Comparison of ENCODE assay signal across 1 cellular context in the genomic region with DNA sequence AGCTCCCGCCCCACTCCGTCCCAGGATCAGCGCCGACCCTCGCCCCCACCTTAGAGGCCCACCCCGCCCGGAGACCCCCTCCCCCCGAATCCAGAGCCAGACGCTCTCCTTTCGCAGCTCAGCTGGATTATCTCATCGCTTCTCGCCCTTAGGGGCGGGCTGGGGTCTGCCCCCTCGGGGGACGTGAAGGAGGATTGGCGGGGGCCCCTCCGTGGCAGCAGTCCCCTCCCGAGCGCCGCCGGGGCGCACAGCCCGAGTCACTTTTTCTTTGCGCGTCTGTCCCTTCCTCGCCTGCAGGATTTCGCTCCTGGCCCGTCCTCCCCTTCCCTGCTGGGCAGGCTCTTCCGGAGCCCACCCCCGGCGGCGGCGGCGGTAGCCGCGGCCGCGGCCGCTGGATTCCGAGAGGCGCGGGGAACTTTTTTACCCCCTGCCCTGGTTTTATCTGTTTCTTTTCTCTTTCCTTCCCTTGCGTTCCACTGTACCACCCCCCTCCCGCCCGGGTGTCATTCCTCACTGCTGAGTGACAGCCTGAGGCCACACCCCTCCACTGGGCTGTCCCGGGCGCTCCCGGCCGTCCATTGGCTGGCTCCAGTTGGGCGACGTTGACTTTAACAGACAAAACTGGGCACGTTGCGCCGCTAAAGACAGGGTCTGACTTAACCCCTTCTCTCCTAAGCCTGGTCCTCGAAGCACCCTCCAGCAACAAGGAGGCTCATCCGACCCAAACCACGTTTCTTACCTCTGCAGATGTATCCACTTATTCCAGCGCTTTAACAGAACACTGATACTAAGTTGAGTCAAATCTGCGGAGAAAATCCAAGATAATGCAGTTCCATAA.
TF ChIP-seq lines count a peak whose summit lies in the region.

No MANE protein-coding gene starts in this region.

TF ChIP-seq in K562, 482 proteins besides CTCF, POLR2A, EP300 and RAD21 (continued from another document and continues in another):
- TF ChIP-seq, protein P1, sequence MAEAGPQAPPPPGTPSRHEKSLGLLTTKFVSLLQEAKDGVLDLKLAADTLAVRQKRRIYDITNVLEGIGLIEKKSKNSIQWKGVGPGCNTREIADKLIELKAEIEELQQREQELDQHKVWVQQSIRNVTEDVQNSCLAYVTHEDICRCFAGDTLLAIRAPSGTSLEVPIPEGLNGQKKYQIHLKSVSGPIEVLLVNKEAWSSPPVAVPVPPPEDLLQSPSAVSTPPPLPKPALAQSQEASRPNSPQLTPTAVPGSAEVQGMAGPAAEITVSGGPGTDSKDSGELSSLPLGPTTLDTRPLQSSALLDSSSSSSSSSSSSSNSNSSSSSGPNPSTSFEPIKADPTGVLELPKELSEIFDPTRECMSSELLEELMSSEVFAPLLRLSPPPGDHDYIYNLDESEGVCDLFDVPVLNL (CRISPR knock-in tag; IDR thresholded peaks at IDR 0.05; ENCODE audit: low read depth), result no peak
- peak; percentile 69; the same call in 1 of the 2 replicates for TF ChIP-seq FOXM1 (IDR thresholded peaks at IDR 0.05; ENCODE audit: low read depth)
- TF ChIP-seq FOXM1 (CRISPR knock-in tag; IDR thresholded peaks at IDR 0.05; ENCODE audit: low read depth), result no peak
- TF ChIP-seq, protein P2, sequence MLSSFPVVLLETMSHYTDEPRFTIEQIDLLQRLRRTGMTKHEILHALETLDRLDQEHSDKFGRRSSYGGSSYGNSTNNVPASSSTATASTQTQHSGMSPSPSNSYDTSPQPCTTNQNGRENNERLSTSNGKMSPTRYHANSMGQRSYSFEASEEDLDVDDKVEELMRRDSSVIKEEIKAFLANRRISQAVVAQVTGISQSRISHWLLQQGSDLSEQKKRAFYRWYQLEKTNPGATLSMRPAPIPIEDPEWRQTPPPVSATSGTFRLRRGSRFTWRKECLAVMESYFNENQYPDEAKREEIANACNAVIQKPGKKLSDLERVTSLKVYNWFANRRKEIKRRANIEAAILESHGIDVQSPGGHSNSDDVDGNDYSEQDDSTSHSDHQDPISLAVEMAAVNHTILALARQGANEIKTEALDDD (IDR thresholded peaks at IDR 0.05), result no peak
- TF ChIP-seq ZZZ3 (IDR thresholded peaks at IDR 0.05), result no peak
- TF ChIP-seq ZNF263 (CRISPR knock-in tag; IDR thresholded peaks at IDR 0.05; ENCODE audit: borderline replicate concordance), result no peak
- TF ChIP-seq RBM34 (IDR thresholded peaks at IDR 0.05; ENCODE audit: borderline replicate concordance, insufficient read depth, low read length), result no peak
- no peak for TF ChIP-seq GATA2 (CRISPR knock-in tag; IDR thresholded peaks at IDR 0.05)
- TF ChIP-seq NR2F6 (CRISPR knock-in tag; IDR thresholded peaks at IDR 0.05), result no peak
- TF ChIP-seq ZNF347 (CRISPR knock-in tag; IDR thresholded peaks at IDR 0.05; ENCODE audit: low read depth), result no peak
- TF ChIP-seq ZFP1 (CRISPR knock-in tag; IDR thresholded peaks at IDR 0.05), result no peak
- TF ChIP-seq SMARCA5 (IDR thresholded peaks at IDR 0.05), result no peak
- TF ChIP-seq, protein P3, sequence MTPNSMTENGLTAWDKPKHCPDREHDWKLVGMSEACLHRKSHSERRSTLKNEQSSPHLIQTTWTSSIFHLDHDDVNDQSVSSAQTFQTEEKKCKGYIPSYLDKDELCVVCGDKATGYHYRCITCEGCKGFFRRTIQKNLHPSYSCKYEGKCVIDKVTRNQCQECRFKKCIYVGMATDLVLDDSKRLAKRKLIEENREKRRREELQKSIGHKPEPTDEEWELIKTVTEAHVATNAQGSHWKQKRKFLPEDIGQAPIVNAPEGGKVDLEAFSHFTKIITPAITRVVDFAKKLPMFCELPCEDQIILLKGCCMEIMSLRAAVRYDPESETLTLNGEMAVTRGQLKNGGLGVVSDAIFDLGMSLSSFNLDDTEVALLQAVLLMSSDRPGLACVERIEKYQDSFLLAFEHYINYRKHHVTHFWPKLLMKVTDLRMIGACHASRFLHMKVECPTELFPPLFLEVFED (CRISPR knock-in tag; conservative IDR thresholded peaks at IDR 0.05), result no peak
- TF ChIP-seq ZKSCAN8 (CRISPR knock-in tag; IDR thresholded peaks at IDR 0.05), result no peak
- no peak for TF ChIP-seq ZNF79 (CRISPR knock-in tag; IDR thresholded peaks at IDR 0.05; ENCODE audit: low read depth)
- TF ChIP-seq JUNB (CRISPR knock-in tag; conservative IDR thresholded peaks at IDR 0.05), result no peak
- TF ChIP-seq NFATC3 (IDR thresholded peaks at IDR 0.05), result no peak
- TF ChIP-seq ZNF436 (CRISPR knock-in tag; IDR thresholded peaks at IDR 0.05), result no peak
- TF ChIP-seq GATAD2B (IDR thresholded peaks at IDR 0.05; ENCODE audit: borderline replicate concordance), result no peak
- peak; percentile 60; the same call in 1 of the 2 replicates for TF ChIP-seq FOXJ2 (tag; IDR thresholded peaks at IDR 0.05)
- peak; percentile 48 for TF ChIP-seq ATF7 (IDR thresholded peaks at IDR 0.05)
- TF ChIP-seq SIN3A (IDR thresholded peaks at IDR 0.05; ENCODE audit: borderline replicate concordance in 2 of 2, control insufficient read depth in 1 of 2, low read depth in 2 of 2, low read length in 2 of 2), result no peak
- TF ChIP-seq, protein P4, sequence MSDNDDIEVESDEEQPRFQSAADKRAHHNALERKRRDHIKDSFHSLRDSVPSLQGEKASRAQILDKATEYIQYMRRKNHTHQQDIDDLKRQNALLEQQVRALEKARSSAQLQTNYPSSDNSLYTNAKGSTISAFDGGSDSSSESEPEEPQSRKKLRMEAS (CRISPR knock-in tag; IDR thresholded peaks at IDR 0.05), result peak; percentile 59
- no peak for TF ChIP-seq MXI1 (IDR thresholded peaks at IDR 0.05; ENCODE audit: low read depth, low read length)
- TF ChIP-seq TEAD4 (IDR thresholded peaks at IDR 0.05; ENCODE audit: low read length), result peak; percentile 30; the same call in 1 of the 2 replicates
- TF ChIP-seq TEAD4 (CRISPR knock-in tag; IDR thresholded peaks at IDR 0.05; ENCODE audit: borderline replicate concordance), result no peak
- TF ChIP-seq, protein P5, sequence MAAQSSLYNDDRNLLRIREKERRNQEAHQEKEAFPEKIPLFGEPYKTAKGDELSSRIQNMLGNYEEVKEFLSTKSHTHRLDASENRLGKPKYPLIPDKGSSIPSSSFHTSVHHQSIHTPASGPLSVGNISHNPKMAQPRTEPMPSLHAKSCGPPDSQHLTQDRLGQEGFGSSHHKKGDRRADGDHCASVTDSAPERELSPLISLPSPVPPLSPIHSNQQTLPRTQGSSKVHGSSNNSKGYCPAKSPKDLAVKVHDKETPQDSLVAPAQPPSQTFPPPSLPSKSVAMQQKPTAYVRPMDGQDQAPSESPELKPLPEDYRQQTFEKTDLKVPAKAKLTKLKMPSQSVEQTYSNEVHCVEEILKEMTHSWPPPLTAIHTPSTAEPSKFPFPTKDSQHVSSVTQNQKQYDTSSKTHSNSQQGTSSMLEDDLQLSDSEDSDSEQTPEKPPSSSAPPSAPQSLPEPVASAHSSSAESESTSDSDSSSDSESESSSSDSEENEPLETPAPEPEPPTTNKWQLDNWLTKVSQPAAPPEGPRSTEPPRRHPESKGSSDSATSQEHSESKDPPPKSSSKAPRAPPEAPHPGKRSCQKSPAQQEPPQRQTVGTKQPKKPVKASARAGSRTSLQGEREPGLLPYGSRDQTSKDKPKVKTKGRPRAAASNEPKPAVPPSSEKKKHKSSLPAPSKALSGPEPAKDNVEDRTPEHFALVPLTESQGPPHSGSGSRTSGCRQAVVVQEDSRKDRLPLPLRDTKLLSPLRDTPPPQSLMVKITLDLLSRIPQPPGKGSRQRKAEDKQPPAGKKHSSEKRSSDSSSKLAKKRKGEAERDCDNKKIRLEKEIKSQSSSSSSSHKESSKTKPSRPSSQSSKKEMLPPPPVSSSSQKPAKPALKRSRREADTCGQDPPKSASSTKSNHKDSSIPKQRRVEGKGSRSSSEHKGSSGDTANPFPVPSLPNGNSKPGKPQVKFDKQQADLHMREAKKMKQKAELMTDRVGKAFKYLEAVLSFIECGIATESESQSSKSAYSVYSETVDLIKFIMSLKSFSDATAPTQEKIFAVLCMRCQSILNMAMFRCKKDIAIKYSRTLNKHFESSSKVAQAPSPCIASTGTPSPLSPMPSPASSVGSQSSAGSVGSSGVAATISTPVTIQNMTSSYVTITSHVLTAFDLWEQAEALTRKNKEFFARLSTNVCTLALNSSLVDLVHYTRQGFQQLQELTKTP (IDR thresholded peaks at IDR 0.05; ENCODE audit: low read depth in 1 of 2, partially characterized antibody in 2 of 2), result no peak
- no peak for TF ChIP-seq KLF1 (tag; IDR thresholded peaks at IDR 0.05)
- TF ChIP-seq, protein P6, sequence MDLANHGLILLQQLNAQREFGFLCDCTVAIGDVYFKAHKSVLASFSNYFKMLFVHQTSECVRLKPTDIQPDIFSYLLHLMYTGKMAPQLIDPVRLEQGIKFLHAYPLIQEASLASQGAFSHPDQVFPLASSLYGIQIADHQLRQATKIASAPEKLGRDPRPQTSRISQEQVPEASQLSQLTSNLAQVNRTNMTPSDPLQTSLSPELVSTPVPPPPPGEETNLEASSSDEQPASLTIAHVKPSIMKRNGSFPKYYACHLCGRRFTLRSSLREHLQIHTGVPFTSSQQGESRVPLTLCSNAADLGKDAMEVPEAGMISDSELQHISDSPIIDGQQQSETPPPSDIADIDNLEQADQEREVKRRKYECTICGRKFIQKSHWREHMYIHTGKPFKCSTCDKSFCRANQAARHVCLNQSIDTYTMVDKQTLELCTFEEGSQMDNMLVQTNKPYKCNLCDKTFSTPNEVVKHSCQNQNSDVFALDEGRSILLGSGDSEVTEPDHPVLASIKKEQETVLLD (IDR thresholded peaks at IDR 0.05), result peak; percentile 51; the same call in 1 of the 2 replicates
- 0 out of 2 replicates have a peak, but pooled peaks have one; percentile 26 for TF ChIP-seq SP1 (CRISPR knock-in tag; IDR thresholded peaks at IDR 0.05)
- no peak for TF ChIP-seq ZNF57 (CRISPR knock-in tag; IDR thresholded peaks at IDR 0.05)
- no peak for TF ChIP-seq TEAD2 (tag; IDR thresholded peaks at IDR 0.05)
- no peak for TF ChIP-seq SLC30A9 (CRISPR knock-in tag; IDR thresholded peaks at IDR 0.05)
- TF ChIP-seq TARDBP (IDR thresholded peaks at IDR 0.05), result no peak
- TF ChIP-seq FIP1L1 (IDR thresholded peaks at IDR 0.05; ENCODE audit: low read depth, low read length, poor library complexity, severe bottlenecking), result no peak
- TF ChIP-seq, protein P7, sequence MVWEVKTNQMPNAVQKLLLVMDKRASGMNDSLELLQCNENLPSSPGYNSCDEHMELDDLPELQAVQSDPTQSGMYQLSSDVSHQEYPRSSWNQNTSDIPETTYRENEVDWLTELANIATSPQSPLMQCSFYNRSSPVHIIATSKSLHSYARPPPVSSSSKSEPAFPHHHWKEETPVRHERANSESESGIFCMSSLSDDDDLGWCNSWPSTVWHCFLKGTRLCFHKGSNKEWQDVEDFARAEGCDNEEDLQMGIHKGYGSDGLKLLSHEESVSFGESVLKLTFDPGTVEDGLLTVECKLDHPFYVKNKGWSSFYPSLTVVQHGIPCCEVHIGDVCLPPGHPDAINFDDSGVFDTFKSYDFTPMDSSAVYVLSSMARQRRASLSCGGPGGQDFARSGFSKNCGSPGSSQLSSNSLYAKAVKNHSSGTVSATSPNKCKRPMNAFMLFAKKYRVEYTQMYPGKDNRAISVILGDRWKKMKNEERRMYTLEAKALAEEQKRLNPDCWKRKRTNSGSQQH (CRISPR knock-in tag; IDR thresholded peaks at IDR 0.05), result no peak
- no peak for TF ChIP-seq TGIF2 (CRISPR knock-in tag; IDR thresholded peaks at IDR 0.05)
- TF ChIP-seq MAFG (tag; conservative IDR thresholded peaks at IDR 0.05), result no peak
- TF ChIP-seq EZH2 (IDR thresholded peaks at IDR 0.05; ENCODE audit: borderline replicate concordance, low read depth, low read length), result no peak
- TF ChIP-seq POLR3G (IDR thresholded peaks at IDR 0.05; ENCODE audit: extremely low read depth, insufficient read length, insufficient replicate concordance), result no peak
- no peak for TF ChIP-seq FOXA3 (CRISPR knock-in tag; conservative IDR thresholded peaks at IDR 0.05 in 1 of 2, IDR thresholded peaks at IDR 0.05 in 1 of 2)
- TF ChIP-seq BHLHE40 (IDR thresholded peaks at IDR 0.05; ENCODE audit: low read length), result peak; percentile 14; the same call in 1 of the 2 replicates
- no peak for TF ChIP-seq ZNF507 (tag; conservative IDR thresholded peaks at IDR 0.05)
- TF ChIP-seq, protein P8, sequence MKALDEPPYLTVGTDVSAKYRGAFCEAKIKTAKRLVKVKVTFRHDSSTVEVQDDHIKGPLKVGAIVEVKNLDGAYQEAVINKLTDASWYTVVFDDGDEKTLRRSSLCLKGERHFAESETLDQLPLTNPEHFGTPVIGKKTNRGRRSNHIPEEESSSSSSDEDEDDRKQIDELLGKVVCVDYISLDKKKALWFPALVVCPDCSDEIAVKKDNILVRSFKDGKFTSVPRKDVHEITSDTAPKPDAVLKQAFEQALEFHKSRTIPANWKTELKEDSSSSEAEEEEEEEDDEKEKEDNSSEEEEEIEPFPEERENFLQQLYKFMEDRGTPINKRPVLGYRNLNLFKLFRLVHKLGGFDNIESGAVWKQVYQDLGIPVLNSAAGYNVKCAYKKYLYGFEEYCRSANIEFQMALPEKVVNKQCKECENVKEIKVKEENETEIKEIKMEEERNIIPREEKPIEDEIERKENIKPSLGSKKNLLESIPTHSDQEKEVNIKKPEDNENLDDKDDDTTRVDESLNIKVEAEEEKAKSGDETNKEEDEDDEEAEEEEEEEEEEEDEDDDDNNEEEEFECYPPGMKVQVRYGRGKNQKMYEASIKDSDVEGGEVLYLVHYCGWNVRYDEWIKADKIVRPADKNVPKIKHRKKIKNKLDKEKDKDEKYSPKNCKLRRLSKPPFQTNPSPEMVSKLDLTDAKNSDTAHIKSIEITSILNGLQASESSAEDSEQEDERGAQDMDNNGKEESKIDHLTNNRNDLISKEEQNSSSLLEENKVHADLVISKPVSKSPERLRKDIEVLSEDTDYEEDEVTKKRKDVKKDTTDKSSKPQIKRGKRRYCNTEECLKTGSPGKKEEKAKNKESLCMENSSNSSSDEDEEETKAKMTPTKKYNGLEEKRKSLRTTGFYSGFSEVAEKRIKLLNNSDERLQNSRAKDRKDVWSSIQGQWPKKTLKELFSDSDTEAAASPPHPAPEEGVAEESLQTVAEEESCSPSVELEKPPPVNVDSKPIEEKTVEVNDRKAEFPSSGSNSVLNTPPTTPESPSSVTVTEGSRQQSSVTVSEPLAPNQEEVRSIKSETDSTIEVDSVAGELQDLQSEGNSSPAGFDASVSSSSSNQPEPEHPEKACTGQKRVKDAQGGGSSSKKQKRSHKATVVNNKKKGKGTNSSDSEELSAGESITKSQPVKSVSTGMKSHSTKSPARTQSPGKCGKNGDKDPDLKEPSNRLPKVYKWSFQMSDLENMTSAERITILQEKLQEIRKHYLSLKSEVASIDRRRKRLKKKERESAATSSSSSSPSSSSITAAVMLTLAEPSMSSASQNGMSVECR (CRISPR knock-in tag; IDR thresholded peaks at IDR 0.05), result no peak
- TF ChIP-seq HDAC3 (IDR thresholded peaks at IDR 0.05; ENCODE audit: borderline replicate concordance, partially characterized antibody), result no peak
- peak; percentile 44 to 58; a peak in 3 of 4 replicates for TF ChIP-seq NRF1 (conservative IDR thresholded peaks at IDR 0.05 in 1 of 2, IDR thresholded peaks at IDR 0.05 in 1 of 2)
- TF ChIP-seq ARNT (IDR thresholded peaks at IDR 0.05), result no peak
- TF ChIP-seq, protein P9, sequence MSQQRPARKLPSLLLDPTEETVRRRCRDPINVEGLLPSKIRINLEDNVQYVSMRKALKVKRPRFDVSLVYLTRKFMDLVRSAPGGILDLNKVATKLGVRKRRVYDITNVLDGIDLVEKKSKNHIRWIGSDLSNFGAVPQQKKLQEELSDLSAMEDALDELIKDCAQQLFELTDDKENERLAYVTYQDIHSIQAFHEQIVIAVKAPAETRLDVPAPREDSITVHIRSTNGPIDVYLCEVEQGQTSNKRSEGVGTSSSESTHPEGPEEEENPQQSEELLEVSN (IDR thresholded peaks at IDR 0.05; ENCODE audit: borderline replicate concordance in 1 of 2, extremely low read depth in 1 of 2, insufficient read depth in 1 of 2, insufficient read length in 1 of 2, low read depth in 1 of 2, low read length in 1 of 2, poor library complexity in 1 of 2, severe bottlenecking in 1 of 2), result peak; percentile 88 to 89
- peak; percentile 93 for TF ChIP-seq ZBTB7A (IDR thresholded peaks at IDR 0.05; ENCODE audit: borderline replicate concordance, control insufficient read depth, low read depth, low read length)
